Comparison of ENCODE assay signal across 19 cellular contexts in genomic region chr13:44307844-44308243, GRCh38.
A peak's percentile ranks its signal among the peaks of the same experiment; 100 is the strongest.
DNase-seq lines count a peak whose midpoint lies in the region; ATAC-seq, FAIRE-seq and TF ChIP-seq lines count a peak whose summit lies in the region.
"Had no signal": no experiment of that assay in that cellular context is flagged by ENCODE, and none has a peak within 500 bp of the region (broad histone marks: within the 10 kb centered on the region; RNA-seq: fewer than 3 reads in every experiment).

No MANE protein-coding gene starts in this region.

- no peak overlapping the region; the same call in 1 of the 2 replicates for H3K56ac ChIP-seq in IMR-90 (ENCODE audit: extremely low read depth, insufficient read depth, low read length)

- intact Hi-C loops in IMR-90 (cut with micrococcal nuclease) (loop anchor here (5.0 kb wide), 1 partner anchor 129 kb away; no protein-coding TSS in a partner anchor), mucosa of descending colon (cut with DNase I, micrococcal nuclease) (no loop called here)

- WGBS in IMR-90 (ENCODE audit: extremely low coverage in 2 of 2, insufficient read length in 1 of 2), 2 experiments = no CpG with 5 or more reads among the region's 2 CpGs

- TF ChIP-seq RAD21 in IMR-90 (IDR thresholded peaks at IDR 0.05; ENCODE audit: low read length) = no peak

- dilution Hi-C loops in IMR-90 (cut with HindIII; ENCODE audit: low sequenced_read_pairs, unreplicated experiment) = no loop called here

- ATAC-seq in IMR-90 (ENCODE audit: low read depth) (no peak), mucosa of descending colon (peak; percentile 60), GM18498 (IDR thresholded peaks at IDR 0.05; ENCODE audit: unreplicated experiment) (no peak)
- ATAC-seq: body of pancreas, T-helper 17 cell had no signal

- CTCF ChIA-PET in IMR-90 (lab: Yijun Ruan, JAX) = interaction anchor here (0.6 kb wide), 2 partner anchors 39 to 400 kb away, joined by 3 read pairs; no protein-coding TSS in a partner anchor

- no peaks in the 10 kb centered on the region for H3K79me1 ChIP-seq in IMR-90 (ENCODE audit: low read depth in 1 of 2, low read length in 2 of 2)

- no peak overlapping the region for H3K23ac ChIP-seq in IMR-90 (ENCODE audit: low read depth, low read length)

- no peak for TF ChIP-seq CTCF in IMR-90 (conservative IDR thresholded peaks at IDR 0.05; ENCODE audit: low read depth, low read length)
- TF ChIP-seq CTCF in bronchial epithelial cell (IDR thresholded peaks at IDR 0.05; ENCODE audit: insufficient read depth, low read length, severe bottlenecking) = no peak
- TF ChIP-seq CTCF in mucosa of descending colon (IDR thresholded peaks at IDR 0.05) = no peak

- H2BK20ac ChIP-seq in IMR-90 (ENCODE audit: low read depth, low read length) = no peak overlapping the region; the same call in 1 of the 2 replicates

- H4K20me1 ChIP-seq in IMR-90 (ENCODE audit: insufficient read depth, low read length) = no peaks in the 10 kb centered on the region

- H3K4me1 ChIP-seq in IMR-90 (ENCODE audit: control insufficient read depth, insufficient read depth, low read length) = peaks cover 26% of the 10 kb centered on the region
- peaks cover 41% of the 10 kb centered on the region for H3K4me1 ChIP-seq in mucosa of descending colon (ENCODE audit: low read depth)
- H3K4me1 ChIP-seq in subcutaneous abdominal adipose tissue (ENCODE audit: control insufficient read depth in 5 of 5, insufficient read depth in 5 of 5, low read length in 5 of 5) = peaks cover 4 to 40% (median 18%) of the 10 kb centered on the region in 5 donors

- H3K27ac ChIP-seq in IMR-90 (ENCODE audit: insufficient read depth, low read length) (no peak overlapping the region), subcutaneous abdominal adipose tissue (ENCODE audit: low read depth, low read length) (peak overlapping the region; percentile 66)
- H3K27ac ChIP-seq: body of pancreas had no signal

- TF ChIP-seq POLR2A in IMR-90 (IDR thresholded peaks at IDR 0.05; ENCODE audit: low read depth, low read length) = no peak; the same call in 1 of the 2 replicates

- H3K36me3 ChIP-seq in IMR-90 (ENCODE audit: control insufficient read depth, insufficient read depth, low read length) = no peaks in the 10 kb centered on the region
- H3K36me3 ChIP-seq in bronchial epithelial cell (ENCODE audit: control insufficient read depth, insufficient read depth, low read length) = no peaks in the 10 kb centered on the region
- H3K36me3 ChIP-seq in mucosa of descending colon (ENCODE audit: low read depth) = no peaks in the 10 kb centered on the region
- no peaks in the 10 kb centered on the region for H3K36me3 ChIP-seq in subcutaneous abdominal adipose tissue (ENCODE audit: control insufficient read depth in 5 of 5, insufficient read depth in 5 of 5, low read length in 5 of 5)

- no peak overlapping the region for H3K4me2 ChIP-seq in IMR-90 (ENCODE audit: low read depth, low read length)

- peaks cover 25% of the 10 kb centered on the region for H3K9me1 ChIP-seq in IMR-90 (ENCODE audit: insufficient read depth, low read length)

- 0 out of 2 replicates have a peak overlapping the region, but pooled peaks have one; percentile 3 for H2AK5ac ChIP-seq in IMR-90 (ENCODE audit: low read depth, low read length)

- DNase-seq in IMR-90 (no peak), bronchial epithelial cell (ENCODE audit: low read depth) (peak; percentile 66), mucosa of descending colon (no peak), GM19240 (ENCODE audit: insufficient read length, low spot score) (no peak)
- no peak for DNase-seq in activated CD8-positive, alpha-beta memory T cell treated with anti-CD3 and anti-CD28 coated beads for 24 hours
- DNase-seq in activated CD4-positive, alpha-beta T cell treated with anti-CD3 and anti-CD28 coated beads for 48 hours = no peak
- DNase-seq: activated naive CD4-positive, alpha-beta T cell treated with Interleukin-2 at 50 U/mL for 16 hours; body of pancreas; Caco-2; effector CD8-positive, alpha-beta T cell; NCI-H1048; NCI-H2171; T-helper 17 cell had no signal

- no peak overlapping the region for H4K5ac ChIP-seq in IMR-90 (ENCODE audit: low read depth, low read length)

- POLR2A ChIA-PET in IMR-90 (lab: Charles Lee; ENCODE audit: unreplicated experiment) = no interaction called here

- no peak for FAIRE-seq in bronchial epithelial cell (lab: Jason Lieb, UNC)
- FAIRE-seq: G401.6, GM12892, urothelium cell line had no signal

- H2AFZ ChIP-seq in IMR-90 (replicated peaks; ENCODE audit: low read length, poor library complexity) = no peak overlapping the region

- no peaks in the 10 kb centered on the region for H3K9me3 ChIP-seq in IMR-90 (ENCODE audit: control insufficient read depth, insufficient read depth, low read length)
- H3K9me3 ChIP-seq in mucosa of descending colon = no peaks in the 10 kb centered on the region
- no peaks in the 10 kb centered on the region for H3K9me3 ChIP-seq in subcutaneous abdominal adipose tissue (ENCODE audit: control insufficient read depth in 5 of 5, low read length in 5 of 5)
- H3K9me3 ChIP-seq: body of pancreas, Caco-2 had no signal

- H2BK15ac ChIP-seq in IMR-90 (ENCODE audit: low read depth, low read length) = no peak overlapping the region

- no peak overlapping the region for H3K14ac ChIP-seq in IMR-90 (replicated peaks; ENCODE audit: low read depth, low read length)

- H3K4ac ChIP-seq in IMR-90 (ENCODE audit: low read depth, low read length) = no peak overlapping the region

- H3K27me3 ChIP-seq in IMR-90 (ENCODE audit: control insufficient read depth, insufficient read depth, low read length) (no peaks in the 10 kb centered on the region), bronchial epithelial cell (ENCODE audit: control insufficient read depth, insufficient read depth, low read length) (no peaks in the 10 kb centered on the region), subcutaneous abdominal adipose tissue (ENCODE audit: control insufficient read depth in 5 of 5, insufficient read depth in 4 of 5, low read length in 5 of 5) (peaks cover 0 to 3% (median 0%) of the 10 kb centered on the region in 5 donors)
- H3K27me3 ChIP-seq: body of pancreas had no signal

- no peak overlapping the region for H4K91ac ChIP-seq in IMR-90 (ENCODE audit: insufficient read depth, low read depth, low read length)

- in situ Hi-C loops in IMR-90 (cut with MboI; ENCODE audit: low sequenced_read_pairs) = no loop called here

- BruUV-seq in IMR-90 (replicated peaks; lab: Mats Ljungman, UMichigan) = no TSS peak

- H2BK120ac ChIP-seq in IMR-90 (ENCODE audit: low read depth, low read length) = no peak overlapping the region

- no peak overlapping the region for H3K18ac ChIP-seq in IMR-90 (ENCODE audit: low read depth, low read length)

- H2BK5ac ChIP-seq in IMR-90 (ENCODE audit: low read depth, low read length, poor library complexity, severe bottlenecking) = no peak overlapping the region

- H3K9ac ChIP-seq in IMR-90 (ENCODE audit: low read depth, low read length) (no peak overlapping the region), subcutaneous abdominal adipose tissue (ENCODE audit: low read length in 5 of 5) (no peak overlapping the region)

- no peak overlapping the region for H4K8ac ChIP-seq in IMR-90 (ENCODE audit: low read depth in 2 of 2, low read length in 2 of 2)

- H3K4me3 ChIP-seq in IMR-90 (ENCODE audit: insufficient read depth, low read depth, low read length) (no peak overlapping the region), bronchial epithelial cell (ENCODE audit: low read depth, low read length) (no peak overlapping the region), mucosa of descending colon (no peak overlapping the region), subcutaneous abdominal adipose tissue (ENCODE audit: low read depth in 1 of 5, low read length in 5 of 5) (no peak overlapping the region)
- H3K4me3 ChIP-seq: body of pancreas, lung had no signal

- H2AK9ac ChIP-seq in IMR-90 (replicated peaks; ENCODE audit: low read depth, low read length, poor library complexity) = no peak overlapping the region

TF ChIP-seq in IMR-90, 13 proteins besides CTCF, POLR2A, EP300 and RAD21:
- no peak for TF ChIP-seq SMC3 (IDR thresholded peaks at IDR 0.05; ENCODE audit: low read depth, low read length)
- no peak for TF ChIP-seq RFX5 (IDR thresholded peaks at IDR 0.05; ENCODE audit: low read depth, low read length)
- no peak for TF ChIP-seq CEBPB (IDR thresholded peaks at IDR 0.05; ENCODE audit: low read depth, low read length)
- TF ChIP-seq CHD1 (IDR thresholded peaks at IDR 0.05; ENCODE audit: low read depth, low read length) = no peak
- no peak for TF ChIP-seq ELK1 (IDR thresholded peaks at IDR 0.05; ENCODE audit: borderline replicate concordance, low read depth, low read length)
- no peak for TF ChIP-seq FOS (IDR thresholded peaks at IDR 0.05; ENCODE audit: low read depth, low read length)
